Comparison of ENCODE assay signal across 14 cellular contexts in the genomic region with DNA sequence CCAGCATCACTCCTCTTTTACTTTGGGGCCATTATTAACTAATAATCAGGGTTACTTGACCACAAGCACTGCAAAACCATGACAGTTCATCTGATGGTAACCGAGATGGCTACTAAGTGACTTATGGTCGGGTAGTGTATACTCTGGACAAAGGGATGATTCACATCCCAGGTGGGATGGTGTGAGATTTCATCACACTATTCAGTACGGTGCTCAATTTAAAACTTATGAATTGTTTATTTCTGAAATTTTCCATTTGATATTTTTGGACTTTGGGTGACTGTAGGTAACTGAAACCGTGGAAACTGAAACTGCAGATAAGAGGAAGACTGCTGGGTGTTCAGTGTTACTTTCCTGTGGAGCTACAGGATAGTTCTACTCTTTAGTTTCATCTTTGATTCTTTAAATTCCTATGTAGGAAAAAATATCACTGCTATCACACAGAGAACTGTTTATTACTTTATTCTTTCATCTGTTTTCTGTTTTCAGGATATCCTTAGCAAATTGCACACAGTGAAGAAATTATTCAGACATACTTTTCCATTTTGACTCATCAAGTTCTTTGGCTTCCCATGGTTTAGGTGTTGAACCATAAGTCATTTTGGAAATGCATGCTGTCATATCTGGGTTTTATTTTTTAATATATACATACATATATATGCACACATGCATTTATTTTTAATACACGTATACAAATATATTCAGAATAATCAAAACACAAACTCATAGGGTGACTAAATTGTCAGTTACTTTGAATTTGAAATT. TPM values are rescaled to one million over a fixed set of nuclear protein-coding genes. Genes with fewer than 3 reads are reported as not detected.
DNase-seq lines count a peak whose midpoint lies in the region; ATAC-seq, FAIRE-seq and TF ChIP-seq lines count a peak whose summit lies in the region.
"Had no signal": no experiment of that assay in that cellular context is flagged by ENCODE, and none has a peak within 500 bp of the region (broad histone marks: within the 10 kb centered on the region; RNA-seq: fewer than 3 reads in every experiment).

No MANE protein-coding gene starts in this region.

- TF ChIP-seq CTCF in GM12865 (IDR thresholded peaks at IDR 0.05; ENCODE audit: insufficient read depth, low read depth, low read length, missing control alignments) (no peak), foreskin keratinocyte (conservative IDR thresholded peaks at IDR 0.05) (no peak), natural killer cell (IDR thresholded peaks at IDR 0.05) (no peak), D721Med (IDR thresholded peaks at IDR 0.05; ENCODE audit: insufficient read depth, missing control alignments) (no peak)

- intact Hi-C loops in natural killer cell (cut with micrococcal nuclease), result no loop called here

- H3K9me3 Mint-ChIP-seq in natural killer cell, result no peaks in the 10 kb centered on the region
- H3K9me3 Mint-ChIP-seq: activated naive CD4-positive, alpha-beta T cell treated with anti-CD3 and anti-CD28 coated beads for 36 hours; neural crest cell had no signal

- peak overlapping the region; percentile 24 for H3K27ac ChIP-seq in foreskin keratinocyte
- H3K27ac ChIP-seq: VCaP had no signal

- DNase-seq in GM12865 (ENCODE audit: low read depth), result peak; percentile 40
- DNase-seq in RPMI7951 (ENCODE audit: low read depth), result peak; percentile 19
- DNase-seq in foreskin keratinocyte, result peak; percentile 25 to 57
- DNase-seq in natural killer cell, result no peak
- DNase-seq in NCI-H524 (lab: John Stamatoyannopoulos, UW), result no peak
- DNase-seq in D721Med (ENCODE audit: insufficient read length, low spot score), result no peak
- DNase-seq in NCI-H510A (lab: John Stamatoyannopoulos, UW), result no peak
- DNase-seq: activated naive CD4-positive, alpha-beta T cell treated with anti-CD3 and anti-CD28 coated beads for 36 hours; NCI-H1930; stimulated activated CD4-positive, alpha-beta T cell treated with anti-CD3 and anti-CD28 coated beads, Interleukin-12 subunit alpha, Interleukin-12 subunit beta, amount 100 ng/mL, for 4 hours had no signal

- H3K4me1 ChIP-seq in foreskin keratinocyte, result peaks cover 11% of the 10 kb centered on the region

- H3K27me3 Mint-ChIP-seq in natural killer cell (ENCODE audit: low read depth in 2 of 2), result no peaks in the 10 kb centered on the region

- FAIRE-seq in D721Med (lab: Jason Lieb, UNC), result no peak

- H3K4me1 Mint-ChIP-seq in natural killer cell, result peaks cover 0 to 8% of the 10 kb centered on the region in 2 donors

- peak overlapping the region; percentile 13; the same call in 1 of the 2 replicates for H3K4me3 ChIP-seq in GM12865 (ENCODE audit: low read depth, low read length)

- ATAC-seq in HG02610 (IDR thresholded peaks at IDR 0.05; ENCODE audit: unreplicated experiment) (peak; percentile 45), foreskin keratinocyte (no peak), natural killer cell (no peak)
- ATAC-seq: Right ventricle myocardium inferior had no signal

- no peak overlapping the region for H3K4me3 Mint-ChIP-seq in natural killer cell
- H3K4me3 Mint-ChIP-seq: activated naive CD4-positive, alpha-beta T cell treated with anti-CD3 and anti-CD28 coated beads for 36 hours; neural crest cell had no signal

- peak overlapping the region in 1 of 2 donors; percentile 18 for H3K27ac Mint-ChIP-seq in natural killer cell
- H3K27ac Mint-ChIP-seq: activated naive CD4-positive, alpha-beta T cell treated with anti-CD3 and anti-CD28 coated beads for 36 hours had no signal

- H3K27me3 ChIP-seq in foreskin keratinocyte, result no peaks in the 10 kb centered on the region

- H3K36me3 Mint-ChIP-seq in natural killer cell, result no peaks in the 10 kb centered on the region

RNA-seq across cellular contexts. Expression of a gene that starts 59.1 kb away (rescaled TPM):
- 0.24 and 0.39 TPM in 2 replicates for total RNA-seq in RPMI7951 (2014; rRNA removed; shearing (Covaris generic))
- 0.07 TPM in 1 of 2 replicates, not detected in the other for total RNA-seq in foreskin keratinocyte
- polyA plus RNA-seq in foreskin keratinocyte, result 0.03 TPM in 1 of 2 replicates, not detected in the other
- total RNA-seq in natural killer cell, result under 1 TPM; 0.25 to 0.41 (median 0.33) TPM
- total RNA-seq: Right ventricle myocardium inferior had no signal

Comparison
In these comparisons a context has a peak if more than half of its experiments do, and no peak if none do; other contexts are left out.
1. DNase-seq: peak in GM12865 (single experiment), RPMI7951 (single experiment) and foreskin keratinocyte (2 of 2); none in natural killer cell (single experiment), NCI-H524 (0 of 2), D721Med (single experiment) and NCI-H510A (single experiment).